In the genomic region with DNA sequence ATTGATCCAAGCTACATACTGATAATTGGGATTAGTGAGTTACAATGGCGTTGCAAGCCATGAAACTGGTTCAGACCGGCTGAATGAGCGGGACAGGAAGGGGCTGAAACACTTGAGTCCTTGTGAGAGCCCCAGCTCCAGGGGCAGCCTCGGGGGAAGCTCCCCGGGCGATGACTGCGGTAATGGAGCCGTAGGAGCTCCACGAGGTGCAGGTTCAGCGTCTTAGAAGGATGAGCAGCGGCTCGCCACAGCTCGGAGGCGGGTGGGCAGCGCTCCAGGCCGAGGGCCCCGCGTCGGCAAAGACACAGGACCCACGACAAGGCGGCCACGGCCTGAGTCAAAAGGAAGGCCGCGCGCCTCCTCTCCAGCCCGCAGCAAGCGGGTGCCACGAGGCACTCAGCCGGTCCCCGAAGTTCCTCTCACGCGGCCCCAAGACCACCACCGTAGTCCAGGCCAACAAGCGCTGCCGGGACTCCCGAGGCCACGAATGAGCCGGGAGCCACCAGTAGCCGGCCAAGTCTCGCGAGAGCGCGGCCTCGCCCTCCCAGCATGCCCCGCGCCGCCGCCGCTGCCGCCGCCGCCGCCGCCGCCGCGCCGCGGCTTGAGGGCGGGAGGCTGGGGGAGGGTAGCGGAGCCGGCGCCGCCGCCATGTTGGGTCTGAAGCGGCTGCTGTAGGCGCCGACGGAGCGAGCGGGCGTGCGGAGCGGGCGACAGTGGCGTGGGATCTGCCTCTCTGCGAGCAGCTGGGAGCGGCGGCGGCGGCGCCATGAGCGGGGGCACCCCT, we compare ENCODE assay signal across 8 cellular contexts. TPM values are rescaled to one million over a fixed set of nuclear protein-coding genes. Genes with fewer than 3 reads are reported as not detected.
A peak's percentile ranks its signal among the peaks of the same experiment; 100 is the strongest.
DNase-seq lines count a peak whose midpoint lies in the region; ATAC-seq and TF ChIP-seq lines count a peak whose summit lies in the region.

A gene (plus strand): TSS at position 628 of the 784 bp plus-strand sequence. CDS start 139 bp downstream, at position 767.

- H3K36me3 ChIP-seq in BJ (ENCODE audit: control insufficient read depth, insufficient read depth, low read length) (no peaks in the 10 kb centered on the region), right lobe of liver (no peaks in the 10 kb centered on the region)

- no peaks in the 10 kb centered on the region for H3K27me3 ChIP-seq in BJ (ENCODE audit: control insufficient read depth, insufficient read depth, low read length)
- no peaks in the 10 kb centered on the region for H3K27me3 ChIP-seq in right lobe of liver

- TF ChIP-seq POLR2A in right lobe of liver (IDR thresholded peaks at IDR 0.05): peak; percentile 85

- CTCF ChIA-PET in BJ (lab: Yijun Ruan, JAX): interaction anchor here (0.6 to 1.2 kb wide), 2 partner anchors 29 to 171 kb away, joined by 3 read pairs; no protein-coding TSS in a partner anchor

- H3K4me1 ChIP-seq in right lobe of liver: peaks cover 0 to 48% (median 20%) of the 10 kb centered on the region in 4 donors

- POLR2A ChIA-PET in BJ (lab: Charles Lee): no interaction called here

- no peak for DNase-seq in BJ (ENCODE audit: low read depth)
- peak; percentile 53 for DNase-seq in GM19240 (ENCODE audit: insufficient read length, low spot score)
- peak; percentile 84 for DNase-seq in NCI-H748 treated with DMSO at 0.1 percent for 48 hours (lab: John Stamatoyannopoulos, UW)
- peak; percentile 87 to 89 for DNase-seq in activated CD4-positive, alpha-beta T cell treated with anti-CD3 and anti-CD28 coated beads, Interleukin-2, amount 50 U/mL, for 48 hours
- DNase-seq in dermis microvascular lymphatic vessel endothelial cell (ENCODE audit: low read depth in 2 of 2): peak; percentile 78 to 93
- peak; percentile 92 to 94 (median 93) for DNase-seq in right lobe of liver
- peak; percentile 90 for DNase-seq in stimulated activated CD4-positive, alpha-beta T cell treated with anti-CD3 and anti-CD28 coated beads, Interleukin-4, amount 100 ng/mL, for 24 hours

- no CpG with 5 or more reads among the region's 83 CpGs for WGBS in right lobe of liver (ENCODE audit: insufficient coverage, low coverage, low lambda C conversion rate, missing lambda C conversion rate)

- intact Hi-C loops in right lobe of liver (cut with DNase I): no loop called here

- ATAC-seq in HG03457 (IDR thresholded peaks at IDR 0.05; ENCODE audit: unreplicated experiment) (peak; percentile 55), right lobe of liver (peak; percentile 82 to 89 (median 86))

- no peaks in the 10 kb centered on the region for H3K9me3 ChIP-seq in right lobe of liver

- peak within 1 kb of the TSS; percentile 94 to 98 (median 97) for H3K27ac ChIP-seq in right lobe of liver

- H3K4me3 ChIP-seq in BJ (ENCODE audit: low read depth, low read length) (peak within 1 kb of the TSS; percentile 99), right lobe of liver (peak within 1 kb of the TSS; percentile 88 to 96 (median 94))

- TF ChIP-seq CTCF in BJ (IDR thresholded peaks at IDR 0.05; ENCODE audit: insufficient read depth, low read depth, low read length): no peak
- no peak for TF ChIP-seq CTCF in right lobe of liver (IDR thresholded peaks at IDR 0.05)

RNA-seq across cellular contexts. Expression of the gene that starts here (rescaled TPM):
- polyA plus RNA-seq in BJ (2011; rRNA removed): 79.6 and 101 TPM in 2 replicates
- polyA minus RNA-seq in BJ (2011; rRNA and poly(A)+ RNA removed): 91.1 and 122 TPM in 2 replicates
- total RNA-seq in dermis microvascular lymphatic vessel endothelial cell (108 and 136 TPM in 2 replicates), right lobe of liver (10 to 100 TPM; 32.1 to 61.9 (median 50.4) TPM)
